8 cellular contexts compared by ENCODE assay signal in genomic region chr11:74749127-74749964, GRCh38. TPM values are rescaled to one million over a fixed set of nuclear protein-coding genes. Genes with fewer than 3 reads are reported as not detected.
A peak's percentile ranks its signal among the peaks of the same experiment; 100 is the strongest.
DNase-seq lines count a peak whose midpoint lies in the region; ATAC-seq, FAIRE-seq and TF ChIP-seq lines count a peak whose summit lies in the region.

No MANE protein-coding gene starts in this region.

- H3K4me3 ChIP-seq in body of pancreas (peak overlapping the region in 1 of 2 donors; percentile 37), iPS-20b (ENCODE audit: low read length) (peak overlapping the region; percentile 81), small intestine (ENCODE audit: low read depth in 1 of 2, low read length in 2 of 2) (peak overlapping the region; percentile 76 to 98)

- H3K9me3 Mint-ChIP-seq in IgD-negative memory B cell, result no peaks in the 10 kb centered on the region

- TF ChIP-seq CTCF in body of pancreas (IDR thresholded peaks at IDR 0.05) (peak in 1 of 7 experiments; percentile 9), D721Med (IDR thresholded peaks at IDR 0.05; ENCODE audit: insufficient read depth, missing control alignments) (no peak)

- 0 to 1% methylated on average over 8 to 35 of the region's 63 CpGs for WGBS in body of pancreas, 2 donors
- 0 to 1% (median 1%) methylated on average over 38 to 63 of the region's 63 CpGs for WGBS in small intestine, 3 donors

- peak overlapping the region; percentile 50 to 95 (median 87) for H3K27ac Mint-ChIP-seq in IgD-negative memory B cell

- TF ChIP-seq POLR2A in body of pancreas (IDR thresholded peaks at IDR 0.05), result no peak

- no peaks in the 10 kb centered on the region for H3K36me3 ChIP-seq in body of pancreas (replicated peaks in 1 of 2; ENCODE audit: insufficient read depth in 1 of 2, low read depth in 2 of 2)
- H3K36me3 ChIP-seq in iPS-20b (ENCODE audit: insufficient read depth, low read depth, low read length), result no peaks in the 10 kb centered on the region
- no peaks in the 10 kb centered on the region for H3K36me3 ChIP-seq in small intestine (ENCODE audit: control insufficient read depth in 2 of 2, insufficient read depth in 2 of 2, low read length in 2 of 2)

- no peaks in the 10 kb centered on the region for H3K36me3 Mint-ChIP-seq in IgD-negative memory B cell

- intact Hi-C loops in body of pancreas (cut with DNase I), result no loop called here

- peak overlapping the region; percentile 86 for H3K9ac ChIP-seq in iPS-20b (ENCODE audit: low read depth, low read length)

- DNase-seq in GM03348 (ENCODE audit: low spot score), result peak; percentile 78
- DNase-seq in T-helper 22 cell (ENCODE audit: low read depth), result peak; percentile 28
- peak; percentile 49 to 64 (median 54) for DNase-seq in body of pancreas
- DNase-seq in small intestine, result peak; percentile 54
- no peak for DNase-seq in D721Med (ENCODE audit: insufficient read length, low spot score)

- no peak for FAIRE-seq in small intestine (lab: Jason Lieb, UNC)
- no peak for FAIRE-seq in D721Med (lab: Jason Lieb, UNC)

- H3K4me3 Mint-ChIP-seq in IgD-negative memory B cell, result peak overlapping the region; percentile 86 to 98 (median 89)

- no peaks in the 10 kb centered on the region for H3K9me3 ChIP-seq in body of pancreas
- no peaks in the 10 kb centered on the region for H3K9me3 ChIP-seq in iPS-20b (ENCODE audit: insufficient read depth, low read depth, low read length)
- no peaks in the 10 kb centered on the region for H3K9me3 ChIP-seq in small intestine (ENCODE audit: control insufficient read depth, low read depth)

- H3K27me3 ChIP-seq in body of pancreas (no peaks in the 10 kb centered on the region), iPS-20b (ENCODE audit: insufficient read depth, low read length) (no peaks in the 10 kb centered on the region), small intestine (ENCODE audit: control insufficient read depth in 2 of 2, insufficient read depth in 2 of 2, low read length in 2 of 2) (no peaks in the 10 kb centered on the region)

- peaks cover 35 to 44% (median 36%) of the 10 kb centered on the region in 3 donors for H3K4me1 Mint-ChIP-seq in IgD-negative memory B cell

- H3K27ac ChIP-seq in body of pancreas, result peak overlapping the region; percentile 63 to 96 (median 94)
- H3K27ac ChIP-seq in iPS-20b (ENCODE audit: low read length), result no peak overlapping the region
- H3K27ac ChIP-seq in small intestine (ENCODE audit: low read depth in 1 of 2, low read length in 1 of 2), result peak overlapping the region; percentile 90 to 97

- H3K4me1 ChIP-seq in body of pancreas (peaks cover 40% of the 10 kb centered on the region), iPS-20b (ENCODE audit: insufficient read depth, low read length) (peaks cover 11% of the 10 kb centered on the region; the same call in 1 of the 2 replicates), small intestine (ENCODE audit: control insufficient read depth in 2 of 2, insufficient read depth in 1 of 2, low read depth in 1 of 2, low read length in 1 of 2) (peaks cover 0 to 2% of the 10 kb centered on the region in 2 donors)

- no peaks in the 10 kb centered on the region for H3K27me3 Mint-ChIP-seq in IgD-negative memory B cell

- ATAC-seq in GM21576 (IDR thresholded peaks at IDR 0.05; ENCODE audit: unreplicated experiment), result peak; percentile 38
- ATAC-seq in body of pancreas, result peak; percentile 66

RNA-seq across cellular contexts. Expression of gene RNF169, which starts 0.7 kb away (rescaled TPM):
- polyA plus RNA-seq in IgD-negative memory B cell (1.1 TPM), small intestine (1 to 10 TPM; 1.4 to 3.7 (median 2.0) TPM)
- 10 to 100 TPM; 10.2 to 15.0 TPM for total RNA-seq in body of pancreas

RNA-seq across cellular contexts. Expression of gene CHRDL2, which starts 18.1 kb away (rescaled TPM):
- polyA plus RNA-seq in IgD-negative memory B cell (not detected), small intestine (1 to 10 TPM; 1.9 to 8.0 (median 3.1) TPM)
- not detected for total RNA-seq in body of pancreas
